In the genomic region with DNA sequence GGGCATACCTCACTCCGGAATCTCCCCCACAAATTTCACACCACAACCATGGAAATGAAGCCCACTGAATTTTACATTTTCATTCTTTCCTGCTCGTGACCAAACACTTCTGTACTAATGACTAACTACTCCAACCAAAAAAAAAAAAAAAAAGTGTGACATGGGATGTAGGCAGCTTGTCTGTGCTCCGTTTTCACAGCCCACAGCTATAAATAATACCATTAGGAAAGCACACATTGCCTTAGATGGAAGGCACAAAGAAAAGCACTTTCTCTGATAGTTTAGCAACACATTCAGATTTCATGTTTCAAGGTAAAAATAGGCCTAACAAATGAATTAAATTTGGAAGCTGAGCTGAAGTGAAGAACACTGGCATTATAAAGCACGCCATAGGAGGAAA, we compare ENCODE assay signal across 28 cellular contexts. TPM values are rescaled to one million over a fixed set of nuclear protein-coding genes. Genes with fewer than 3 reads are reported as not detected.
DNase-seq lines count a peak whose midpoint lies in the region; ATAC-seq and TF ChIP-seq lines count a peak whose summit lies in the region.
"Had no signal": no experiment of that assay in that cellular context is flagged by ENCODE, and none has a peak within 500 bp of the region (broad histone marks: within the 10 kb centered on the region; RNA-seq: fewer than 3 reads in every experiment).

No MANE protein-coding gene starts in this region.

- no peak for TF ChIP-seq EP300 in ovary (IDR thresholded peaks at IDR 0.05)

- H3K36me3 ChIP-seq in thoracic aorta (no peaks in the 10 kb centered on the region), thyroid gland (no peaks in the 10 kb centered on the region), ovary (no peaks in the 10 kb centered on the region)
- H3K36me3 ChIP-seq: BE2C, right lobe of liver had no signal

- H3K27me3 Mint-ChIP-seq in activated naive CD4-positive, alpha-beta T cell treated with anti-CD3 and anti-CD28 coated beads, Interleukin-2, amount 50 U/mL, for 24 hours, result no peaks in the 10 kb centered on the region
- H3K27me3 Mint-ChIP-seq in activated T-helper 2 cell treated with anti-CD3 and anti-CD28 coated beads, Interferon-gamma antibody, Interleukin-2, Interleukin-4, amounts not matched to agents 10 μg/mL and 5 μg/mL and 100 μg/mL, durations not matched to agents 14 hours and 24 hours and 36 hours (ENCODE audit: low read depth), result no peaks in the 10 kb centered on the region
- H3K27me3 Mint-ChIP-seq in nephron progenitor cell (ENCODE audit: low read depth, poor library complexity), result no peaks in the 10 kb centered on the region
- H3K27me3 Mint-ChIP-seq: activated CD4-positive, alpha-beta T cell treated with anti-CD3 and anti-CD28 coated beads, Interleukin-2, amount 10 ng/mL, durations not matched to agents 24 days and 14 days; activated naive CD8-positive, alpha-beta T cell treated with anti-CD3 and anti-CD28 coated beads, Interleukin-2, amount 10 ng/mL, durations not matched to agents 7 days and 5 days; naive thymus-derived CD8-positive, alpha-beta T cell had no signal

- TF ChIP-seq POLR2A in thyroid gland (IDR thresholded peaks at IDR 0.05) (no peak), ovary (IDR thresholded peaks at IDR 0.05) (no peak)

- peak overlapping the region; percentile 66 to 68 for H3K27ac ChIP-seq in thoracic aorta
- H3K27ac ChIP-seq in thyroid gland, result no peak overlapping the region
- H3K27ac ChIP-seq in ovary, result no peak overlapping the region
- H3K27ac ChIP-seq: A549, hepatocyte, right lobe of liver, VCaP had no signal

- H3K4me1 ChIP-seq in thoracic aorta (ENCODE audit: control insufficient read depth in 1 of 2, low read depth in 2 of 2), result peaks cover 0 to 22% of the 10 kb centered on the region in 2 donors
- peaks cover 0 to 3% of the 10 kb centered on the region in 2 donors for H3K4me1 ChIP-seq in thyroid gland
- H3K4me1 ChIP-seq in ovary (ENCODE audit: insufficient read depth), result no peaks in the 10 kb centered on the region
- H3K4me1 ChIP-seq: A549, BE2C had no signal

- H3K36me3 Mint-ChIP-seq in activated naive CD4-positive, alpha-beta T cell treated with anti-CD3 and anti-CD28 coated beads, Interleukin-2, amount 50 U/mL, for 24 hours, result no peaks in the 10 kb centered on the region
- H3K36me3 Mint-ChIP-seq in activated T-helper 2 cell treated with anti-CD3 and anti-CD28 coated beads, Interferon-gamma antibody, Interleukin-2, Interleukin-4, amounts not matched to agents 10 μg/mL and 5 μg/mL and 100 μg/mL, durations not matched to agents 14 hours and 24 hours and 36 hours (ENCODE audit: low read depth), result peaks cover 3% of the 10 kb centered on the region
- H3K36me3 Mint-ChIP-seq in nephron progenitor cell (ENCODE audit: low read depth), result peaks cover 11% of the 10 kb centered on the region
- H3K36me3 Mint-ChIP-seq: brain; naive thymus-derived CD8-positive, alpha-beta T cell had no signal

- peak overlapping the region; percentile 20 for H3K27ac Mint-ChIP-seq in activated naive CD4-positive, alpha-beta T cell treated with anti-CD3 and anti-CD28 coated beads, Interleukin-2, amount 50 U/mL, for 24 hours
- H3K27ac Mint-ChIP-seq in activated T-helper 2 cell treated with anti-CD3 and anti-CD28 coated beads, Interferon-gamma antibody, Interleukin-2, Interleukin-4, amounts not matched to agents 10 μg/mL and 5 μg/mL and 100 μg/mL, durations not matched to agents 14 hours and 24 hours and 36 hours, result peak overlapping the region; percentile 23
- peak overlapping the region; percentile 64 for H3K27ac Mint-ChIP-seq in nephron progenitor cell
- H3K27ac Mint-ChIP-seq: activated CD4-positive, alpha-beta T cell treated with anti-CD3 and anti-CD28 coated beads, Interleukin-2, amount 10 ng/mL, durations not matched to agents 24 days and 14 days; activated naive CD8-positive, alpha-beta T cell treated with anti-CD3 and anti-CD28 coated beads, Interleukin-2, amount 10 ng/mL, durations not matched to agents 7 days and 5 days had no signal

- WGBS in thyroid gland, 2 donors, result 78 to 82% methylated on average over 4 of the region's 4 CpGs
- 58 to 69% (median 69%) methylated on average over 4 of the region's 4 CpGs for WGBS in ovary, 3 donors

- H3K27me3 ChIP-seq in thoracic aorta (replicated peaks; ENCODE audit: insufficient read depth) (no peaks in the 10 kb centered on the region), thyroid gland (no peaks in the 10 kb centered on the region), ovary (no peaks in the 10 kb centered on the region)
- H3K27me3 ChIP-seq: BE2C, hepatocyte, right lobe of liver had no signal

- H3K4me1 Mint-ChIP-seq in activated naive CD4-positive, alpha-beta T cell treated with anti-CD3 and anti-CD28 coated beads, Interleukin-2, amount 50 U/mL, for 24 hours, result peaks cover 28% of the 10 kb centered on the region
- peaks cover 55% of the 10 kb centered on the region for H3K4me1 Mint-ChIP-seq in activated T-helper 2 cell treated with anti-CD3 and anti-CD28 coated beads, Interferon-gamma antibody, Interleukin-2, Interleukin-4, amounts not matched to agents 10 μg/mL and 5 μg/mL and 100 μg/mL, durations not matched to agents 14 hours and 24 hours and 36 hours (ENCODE audit: low read depth)
- H3K4me1 Mint-ChIP-seq in nephron progenitor cell, result peaks cover 72% of the 10 kb centered on the region

- no peaks in the 10 kb centered on the region for H3K9me3 ChIP-seq in thoracic aorta
- no peaks in the 10 kb centered on the region for H3K9me3 ChIP-seq in thyroid gland
- H3K9me3 ChIP-seq in ovary, result no peaks in the 10 kb centered on the region
- H3K9me3 ChIP-seq: A549, BE2C, right lobe of liver had no signal

- no peak for TF ChIP-seq CTCF in nephron progenitor cell (IDR thresholded peaks at IDR 0.05)
- TF ChIP-seq CTCF in thoracic aorta (IDR thresholded peaks at IDR 0.05), result no peak
- no peak for TF ChIP-seq CTCF in thyroid gland (IDR thresholded peaks at IDR 0.05)
- no peak for TF ChIP-seq CTCF in ovary (IDR thresholded peaks at IDR 0.05)

- no peak overlapping the region for H3K4me3 Mint-ChIP-seq in activated naive CD4-positive, alpha-beta T cell treated with anti-CD3 and anti-CD28 coated beads, Interleukin-2, amount 50 U/mL, for 24 hours
- H3K4me3 Mint-ChIP-seq in activated T-helper 2 cell treated with anti-CD3 and anti-CD28 coated beads, Interferon-gamma antibody, Interleukin-2, Interleukin-4, amounts not matched to agents 10 μg/mL and 5 μg/mL and 100 μg/mL, durations not matched to agents 14 hours and 24 hours and 36 hours (ENCODE audit: low read depth), result no peak overlapping the region
- H3K4me3 Mint-ChIP-seq in nephron progenitor cell, result no peak overlapping the region
- H3K4me3 Mint-ChIP-seq: activated CD4-positive, alpha-beta T cell treated with anti-CD3 and anti-CD28 coated beads, Interleukin-2, amount 10 ng/mL, durations not matched to agents 24 days and 14 days; activated naive CD8-positive, alpha-beta T cell treated with anti-CD3 and anti-CD28 coated beads, Interleukin-2, amount 10 ng/mL, durations not matched to agents 7 days and 5 days; brain; naive thymus-derived CD8-positive, alpha-beta T cell had no signal

- peak; percentile 52 for ATAC-seq in thoracic aorta (ENCODE audit: insufficient number of reproducible peaks, low FRiP score, low read depth)
- ATAC-seq: A549; left lobe of liver; naive thymus-derived CD8-positive, alpha-beta T cell; right lobe of liver had no signal

- DNase-seq in activated naive CD4-positive, alpha-beta T cell treated with anti-CD3 and anti-CD28 coated beads, Interleukin-2, amount 50 U/mL, for 16 hours, result no peak
- DNase-seq in activated T-helper 2 cell treated with anti-CD3 and anti-CD28 coated beads, Interferon-gamma antibody, Interleukin-2, Interleukin-4, amounts not matched to agents 10 μg/mL and 5 μg/mL and 100 μg/mL, durations not matched to agents 14 hours and 24 hours and 36 hours (ENCODE audit: low spot score), result no peak
- DNase-seq in nephron progenitor cell (no peak), thoracic aorta (ENCODE audit: low spot score) (no peak), thyroid gland (no peak), ovary (no peak)
- no peak for DNase-seq in effector CD4-positive, alpha-beta T cell
- DNase-seq: activated CD4-positive, alpha-beta T cell treated with anti-CD3 and anti-CD28 coated beads, Interleukin-2, amount 10 ng/mL, durations not matched to agents 24 days and 14 days; activated naive CD8-positive, alpha-beta T cell treated with anti-CD3 and anti-CD28 coated beads, Interleukin-2, amount 10 ng/mL, durations not matched to agents 7 days and 5 days; BE2C; effector CD8-positive, alpha-beta T cell; foreskin fibroblast; GDM1; KBM-7; MM.1S; naive thymus-derived CD8-positive, alpha-beta T cell; NCI-H146; NCI-H510A; right lobe of liver; stimulated activated CD4-positive, alpha-beta T cell treated with anti-CD3 and anti-CD28 coated beads, Interleukin-15, amount 100 ng/mL, for 24 hours; substantia nigra had no signal

- H3K9me3 Mint-ChIP-seq in activated naive CD4-positive, alpha-beta T cell treated with anti-CD3 and anti-CD28 coated beads, Interleukin-2, amount 50 U/mL, for 24 hours, result no peaks in the 10 kb centered on the region
- H3K9me3 Mint-ChIP-seq in activated T-helper 2 cell treated with anti-CD3 and anti-CD28 coated beads, Interferon-gamma antibody, Interleukin-2, Interleukin-4, amounts not matched to agents 10 μg/mL and 5 μg/mL and 100 μg/mL, durations not matched to agents 14 hours and 24 hours and 36 hours, result peaks cover 7% of the 10 kb centered on the region
- no peaks in the 10 kb centered on the region for H3K9me3 Mint-ChIP-seq in nephron progenitor cell
- H3K9me3 Mint-ChIP-seq: naive thymus-derived CD8-positive, alpha-beta T cell had no signal

- H3K4me3 ChIP-seq in thoracic aorta (no peak overlapping the region), thyroid gland (replicated peaks in 1 of 3) (no peak overlapping the region), ovary (no peak overlapping the region)
- H3K4me3 ChIP-seq: A549, hepatocyte, right lobe of liver, SK-N-MC had no signal

- intact Hi-C loops in activated T-helper 2 cell treated with anti-CD3 and anti-CD28 coated beads, Interferon-gamma antibody, Interleukin-2, Interleukin-4, amounts not matched to agents 10 μg/mL and 5 μg/mL and 100 μg/mL, durations not matched to agents 14 hours and 24 hours and 36 hours (cut with micrococcal nuclease), result no loop called here
- intact Hi-C loops in thyroid gland (cut with DNase I), result no loop called here
- intact Hi-C loops in ovary (cut with DNase I), result no loop called here

RNA-seq across cellular contexts. Expression of gene DUSP6, which starts 42.5 kb away (rescaled TPM):
- total RNA-seq in activated T-helper 2 cell treated with anti-CD3 and anti-CD28 coated beads, Interferon-gamma antibody, Interleukin-2, Interleukin-4, amounts not matched to agents 10 μg/mL and 5 μg/mL and 100 μg/mL, durations not matched to agents 14 hours and 24 hours and 36 hours, result 75.7 and 82.0 TPM in 2 replicates
- 100 to 1,000 TPM; 103 to 147 TPM for total RNA-seq in thoracic aorta
- 10 to 100 TPM; 31.0 to 40.2 (median 33.8) TPM for total RNA-seq in thyroid gland
- total RNA-seq in ovary, result 10 to 100 TPM; 10.8 to 34.4 (median 20.1) TPM
- 10 to 100 TPM; 20.6 to 35.5 TPM for polyA plus RNA-seq in ovary

Comparison
In these comparisons a context has a peak if more than half of its experiments do, and no peak if none do; other contexts are left out.
1. H3K27ac ChIP-seq: peak in thoracic aorta (2 of 2); none in thyroid gland (0 of 3) and ovary (0 of 2).
2. Peak in every context shown above with its lines, with median percentiles within 50 percentile points of each other: H3K27ac Mint-ChIP-seq.